In the genomic region with DNA sequence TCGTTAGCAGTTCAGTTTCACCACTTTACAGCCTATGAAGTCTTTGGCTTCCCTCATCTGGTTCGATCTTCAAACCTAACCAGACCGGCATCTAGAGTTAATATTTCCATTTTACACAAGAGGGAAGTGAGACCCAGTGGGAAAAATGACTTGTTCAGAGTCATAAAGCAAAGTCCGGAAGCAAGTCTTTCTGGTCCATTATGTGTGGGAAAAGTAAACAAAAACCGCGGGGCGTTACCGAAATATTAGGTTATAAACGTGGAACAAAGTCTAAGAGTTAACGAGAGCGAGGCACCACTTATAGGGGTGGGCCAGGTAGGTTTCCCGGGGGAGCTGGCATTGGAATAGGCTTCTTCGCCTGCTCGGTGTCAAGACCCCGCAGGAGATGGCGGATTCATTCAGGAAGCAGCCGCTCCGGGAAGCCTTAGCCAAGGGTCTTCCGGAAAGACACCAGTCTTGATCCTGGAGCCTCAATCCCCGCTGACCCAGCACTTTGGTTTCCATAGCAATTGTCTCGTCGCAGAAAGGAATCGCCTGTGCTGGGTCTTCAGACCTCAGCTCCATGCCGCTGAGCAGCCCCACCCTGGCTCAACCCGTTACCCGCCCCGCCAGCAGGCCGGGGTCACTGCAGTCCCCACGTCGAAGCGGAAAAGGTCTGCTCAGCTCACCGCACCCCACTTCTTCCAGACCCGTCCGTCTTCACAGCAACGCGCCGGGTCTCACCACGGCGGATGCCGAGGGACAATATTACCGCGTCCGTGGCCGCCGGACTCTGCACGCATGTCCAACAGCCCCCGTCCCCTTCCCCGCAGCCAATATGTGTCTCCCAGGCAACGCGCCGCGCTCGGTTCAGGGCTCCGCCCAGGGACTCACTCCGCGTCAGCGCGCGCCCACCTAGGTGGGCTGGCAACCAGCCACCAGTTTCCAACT, we compare ENCODE assay signal across 8 cellular contexts. TPM values are rescaled to one million over a fixed set of nuclear protein-coding genes. Genes with fewer than 3 reads are reported as not detected.
DNase-seq lines count a peak whose midpoint lies in the region; ATAC-seq and TF ChIP-seq lines count a peak whose summit lies in the region.

A gene (plus strand): TSS at position 872 of the 930 bp plus-strand sequence. CDS start 82 bp downstream, outside the sequence.

- in situ Hi-C loops in brain microvascular endothelial cell (cut with HindIII; ENCODE audit: low pct_ligation_motif_present, low sequenced_read_pairs) = no loop called here

- peak; percentile 58 for ATAC-seq in GM21447 (IDR thresholded peaks at IDR 0.05; ENCODE audit: unreplicated experiment)

- H3K27ac ChIP-seq in Peyer's patch (peak within 1 kb of the TSS; percentile 27 to 86 (median 66)), brain microvascular endothelial cell (no peak within 1 kb of the TSS)

- no peaks in the 10 kb centered on the region for H3K27me3 ChIP-seq in Peyer's patch
- H3K27me3 ChIP-seq in brain microvascular endothelial cell (replicated peaks) = no peaks in the 10 kb centered on the region

- DNase-seq in AG10803 (ENCODE audit: low read depth) (peak; percentile 8), Peyer's patch (peak; percentile 28 to 77 (median 77)), brain microvascular endothelial cell (peak; percentile 18), iris pigment epithelial cell (ENCODE audit: low read depth) (peak; percentile 22), NCI-H526 treated with DMSO at 0.1 percent for 48 hours (lab: John Stamatoyannopoulos, UW) (no peak), T1000 (lab: John Stamatoyannopoulos, UW) (no peak)
- peak; percentile 26 for DNase-seq in stimulated activated CD4-positive, alpha-beta T cell treated with anti-CD3 and anti-CD28 coated beads, Interleukin-2, amount 100 ng/mL, for 4 hours (ENCODE audit: low read depth)

- H3K9me3 ChIP-seq in Peyer's patch = no peaks in the 10 kb centered on the region

- peak; percentile 28 to 80 for TF ChIP-seq POLR2A in Peyer's patch (IDR thresholded peaks at IDR 0.05)

- TF ChIP-seq CTCF in AG10803 (conservative IDR thresholded peaks at IDR 0.05; ENCODE audit: low read length) (no peak), Peyer's patch (IDR thresholded peaks at IDR 0.05) (peak in 1 of 6 experiments; percentile 22), brain microvascular endothelial cell (IDR thresholded peaks at IDR 0.05; ENCODE audit: low read depth, low read length, missing control alignments) (no peak)

- peaks cover 0 to 8% (median 0%) of the 10 kb centered on the region in 4 donors for H3K4me1 ChIP-seq in Peyer's patch

- no peaks in the 10 kb centered on the region for H3K36me3 ChIP-seq in Peyer's patch
- H3K36me3 ChIP-seq in brain microvascular endothelial cell (replicated peaks) = no peaks in the 10 kb centered on the region

- H3K4me3 ChIP-seq in AG10803 (ENCODE audit: low read length) (peak within 1 kb of the TSS; percentile 70), Peyer's patch (peak within 1 kb of the TSS; percentile 52 to 79 (median 57)), brain microvascular endothelial cell (ENCODE audit: low read depth, low read length) (peak within 1 kb of the TSS; percentile 80)

RNA-seq across cellular contexts. Expression of the gene that starts here (rescaled TPM):
- 1 to 10 TPM in 1 of 4 donors, not detected in 3; 1.7 TPM for total RNA-seq in Peyer's patch

Comparison
In these comparisons a context has a peak if more than half of its experiments do, and no peak if none do; other contexts are left out.
1. DNase-seq: peak in AG10803 (single experiment), Peyer's patch (3 of 3), brain microvascular endothelial cell (single experiment), iris pigment epithelial cell (single experiment) and stimulated activated CD4-positive, alpha-beta T cell treated with anti-CD3 and anti-CD28 coated beads, Interleukin-2, amount 100 ng/mL, for 4 hours (single experiment); none in NCI-H526 treated with DMSO at 0.1 percent for 48 hours (single experiment) and T1000 (single experiment).
2. Peak in every context shown above with its lines, with median percentiles within 50 percentile points of each other: H3K4me3 ChIP-seq.